ENCODE assay signal across 14 cellular contexts in genomic region chr7:132738254-132738653, GRCh38.
DNase-seq lines count a peak whose midpoint lies in the region; ATAC-seq, FAIRE-seq and TF ChIP-seq lines count a peak whose summit lies in the region.
"Had no signal": no experiment of that assay in that cellular context is flagged by ENCODE, and none has a peak within 500 bp of the region (broad histone marks: within the 10 kb centered on the region; RNA-seq: fewer than 3 reads in every experiment).

No MANE protein-coding gene starts in this region.

- CTCF ChIA-PET in activated CD8-positive, alpha-beta T cell treated with anti-CD3 and anti-CD28 coated beads for 36 hours (lab: Charles Lee), result no interaction called here
- CTCF ChIA-PET in GM10248 (lab: Yijun Ruan, JAX), result no interaction called here

- H3K27ac Mint-ChIP-seq in activated CD8-positive, alpha-beta T cell treated with anti-CD3 and anti-CD28 coated beads for 36 hours, result no peak overlapping the region
- H3K27ac Mint-ChIP-seq: activated CD4-positive, alpha-beta T cell treated with anti-CD3 and anti-CD28 coated beads, Interleukin-2, amount 10 ng/mL, durations not matched to agents 24 days and 14 days; activated T-helper 2 cell treated with anti-CD3 and anti-CD28 coated beads, Interferon-gamma antibody, Interleukin-2, Interleukin-4, amounts not matched to agents 10 μg/mL and 5 μg/mL and 100 μg/mL, durations not matched to agents 14 hours and 24 hours and 36 hours had no signal

- no peaks in the 10 kb centered on the region for H3K27me3 ChIP-seq in bronchial epithelial cell (ENCODE audit: control insufficient read depth, insufficient read depth, low read length)
- H3K27me3 ChIP-seq in kidney epithelial cell (ENCODE audit: control insufficient read depth, insufficient read depth, low read length), result no peaks in the 10 kb centered on the region
- no peaks in the 10 kb centered on the region for H3K27me3 ChIP-seq in SJCRH30

- no peaks in the 10 kb centered on the region for H3K9me3 ChIP-seq in SJCRH30 (replicated peaks)
- H3K9me3 ChIP-seq: mucosa of descending colon had no signal

- peaks cover 11% of the 10 kb centered on the region for H3K9me3 Mint-ChIP-seq in activated CD8-positive, alpha-beta T cell treated with anti-CD3 and anti-CD28 coated beads for 36 hours
- H3K9me3 Mint-ChIP-seq: activated CD4-positive, alpha-beta T cell treated with anti-CD3 and anti-CD28 coated beads, Interleukin-2, amount 10 ng/mL, durations not matched to agents 24 days and 14 days had no signal

- no peaks in the 10 kb centered on the region for H3K36me3 Mint-ChIP-seq in activated CD8-positive, alpha-beta T cell treated with anti-CD3 and anti-CD28 coated beads for 36 hours (ENCODE audit: low read depth)

- intact Hi-C loops in activated CD8-positive, alpha-beta T cell treated with anti-CD3 and anti-CD28 coated beads for 36 hours (cut with micrococcal nuclease), result no loop called here

- POLR2A ChIA-PET in activated CD8-positive, alpha-beta T cell treated with anti-CD3 and anti-CD28 coated beads for 36 hours (lab: Charles Lee), result no interaction called here
- POLR2A ChIA-PET in GM10248 (lab: Yijun Ruan, JAX), result no interaction called here

- no peak overlapping the region for H3K27ac ChIP-seq in SJCRH30
- H3K27ac ChIP-seq: C4-2B, cardiac muscle cell had no signal

- no peak for TF ChIP-seq CTCF in AG10803 (conservative IDR thresholded peaks at IDR 0.05; ENCODE audit: low read length)
- TF ChIP-seq CTCF in bronchial epithelial cell (IDR thresholded peaks at IDR 0.05; ENCODE audit: insufficient read depth, low read length, severe bottlenecking), result no peak
- no peak for TF ChIP-seq CTCF in kidney epithelial cell (IDR thresholded peaks at IDR 0.05; ENCODE audit: insufficient read depth, low read length, poor library complexity, severe bottlenecking)
- TF ChIP-seq CTCF in activated CD8-positive, alpha-beta T cell treated with anti-CD3 and anti-CD28 coated beads for 36 hours (IDR thresholded peaks at IDR 0.05), result no peak
- TF ChIP-seq CTCF in GM10248 (IDR thresholded peaks at IDR 0.05; ENCODE audit: control extremely low read depth, extremely low read depth, low read depth, missing control alignments), result no peak

- no peak overlapping the region for H3K4me3 ChIP-seq in AG10803 (ENCODE audit: low read length)
- no peak overlapping the region for H3K4me3 ChIP-seq in bronchial epithelial cell (ENCODE audit: low read depth, low read length)
- no peak overlapping the region for H3K4me3 ChIP-seq in kidney epithelial cell (ENCODE audit: low read depth, low read length)
- no peak overlapping the region for H3K4me3 ChIP-seq in SJCRH30
- H3K4me3 ChIP-seq: cardiac muscle cell, mucosa of descending colon had no signal

- DNase-seq in AG10803 (ENCODE audit: low read depth) (peak; percentile 93), LHCN-M2 (ENCODE audit: low read depth) (peak; percentile 94), bronchial epithelial cell (ENCODE audit: low read depth) (peak; percentile 97), kidney epithelial cell (ENCODE audit: low read depth) (peak; percentile 52), SJCRH30 (no peak), GM10248 (ENCODE audit: extremely low spot score) (no peak)
- DNase-seq in activated CD8-positive, alpha-beta T cell treated with anti-CD3 and anti-CD28 coated beads for 36 hours, result no peak
- DNase-seq: activated CD4-positive, alpha-beta T cell treated with anti-CD3 and anti-CD28 coated beads, Interleukin-2, amount 10 ng/mL, durations not matched to agents 24 days and 14 days; mucosa of descending colon; stimulated activated naive CD8-positive, alpha-beta T cell treated with anti-CD3 and anti-CD28 coated beads, Interleukin-15, Interleukin-2, amounts not matched to agents 100 U/mL and 50 U/mL, for 24 hours had no signal

- no peak for FAIRE-seq in bronchial epithelial cell (lab: Jason Lieb, UNC)

- no peak overlapping the region for H3K4me3 Mint-ChIP-seq in activated CD8-positive, alpha-beta T cell treated with anti-CD3 and anti-CD28 coated beads for 36 hours
- H3K4me3 Mint-ChIP-seq: activated CD4-positive, alpha-beta T cell treated with anti-CD3 and anti-CD28 coated beads, Interleukin-2, amount 10 ng/mL, durations not matched to agents 24 days and 14 days had no signal

- no peaks in the 10 kb centered on the region for H3K4me1 Mint-ChIP-seq in activated CD8-positive, alpha-beta T cell treated with anti-CD3 and anti-CD28 coated beads for 36 hours (ENCODE audit: low read depth)
- H3K4me1 Mint-ChIP-seq: activated CD4-positive, alpha-beta T cell treated with anti-CD3 and anti-CD28 coated beads, Interleukin-2, amount 10 ng/mL, durations not matched to agents 24 days and 14 days had no signal

- H3K27me3 Mint-ChIP-seq in activated CD8-positive, alpha-beta T cell treated with anti-CD3 and anti-CD28 coated beads for 36 hours, result no peaks in the 10 kb centered on the region

- H3K4me1 ChIP-seq in SJCRH30, result peaks cover 6% of the 10 kb centered on the region; the same call in 1 of the 2 replicates

- no peak for ATAC-seq in activated CD8-positive, alpha-beta T cell treated with anti-CD3 and anti-CD28 coated beads for 36 hours
- ATAC-seq in HG03139 (IDR thresholded peaks at IDR 0.05; ENCODE audit: unreplicated experiment), result no peak
- ATAC-seq: mucosa of descending colon; stimulated activated naive CD8-positive, alpha-beta T cell treated with anti-CD3 and anti-CD28 coated beads, Interleukin-15, Interleukin-2, amounts not matched to agents 100 U/mL and 50 U/mL, for 24 hours had no signal

- H3K36me3 ChIP-seq in bronchial epithelial cell (ENCODE audit: control insufficient read depth, insufficient read depth, low read length), result no peaks in the 10 kb centered on the region
- H3K36me3 ChIP-seq in kidney epithelial cell (ENCODE audit: control insufficient read depth, insufficient read depth, low read length), result no peaks in the 10 kb centered on the region
- H3K36me3 ChIP-seq in SJCRH30, result no peaks in the 10 kb centered on the region
- H3K36me3 ChIP-seq: cardiac muscle cell had no signal

Comparison
In these comparisons a context has a peak if more than half of its experiments do, and no peak if none do; other contexts are left out.
1. DNase-seq: peak in AG10803 (single experiment), LHCN-M2 (single experiment), bronchial epithelial cell (single experiment) and kidney epithelial cell (single experiment); none in SJCRH30 (0 of 2), activated CD8-positive, alpha-beta T cell treated with anti-CD3 and anti-CD28 coated beads for 36 hours (single experiment) and GM10248 (single experiment).